Comparison of ENCODE assay signal across 9 cellular contexts in the genomic region with DNA sequence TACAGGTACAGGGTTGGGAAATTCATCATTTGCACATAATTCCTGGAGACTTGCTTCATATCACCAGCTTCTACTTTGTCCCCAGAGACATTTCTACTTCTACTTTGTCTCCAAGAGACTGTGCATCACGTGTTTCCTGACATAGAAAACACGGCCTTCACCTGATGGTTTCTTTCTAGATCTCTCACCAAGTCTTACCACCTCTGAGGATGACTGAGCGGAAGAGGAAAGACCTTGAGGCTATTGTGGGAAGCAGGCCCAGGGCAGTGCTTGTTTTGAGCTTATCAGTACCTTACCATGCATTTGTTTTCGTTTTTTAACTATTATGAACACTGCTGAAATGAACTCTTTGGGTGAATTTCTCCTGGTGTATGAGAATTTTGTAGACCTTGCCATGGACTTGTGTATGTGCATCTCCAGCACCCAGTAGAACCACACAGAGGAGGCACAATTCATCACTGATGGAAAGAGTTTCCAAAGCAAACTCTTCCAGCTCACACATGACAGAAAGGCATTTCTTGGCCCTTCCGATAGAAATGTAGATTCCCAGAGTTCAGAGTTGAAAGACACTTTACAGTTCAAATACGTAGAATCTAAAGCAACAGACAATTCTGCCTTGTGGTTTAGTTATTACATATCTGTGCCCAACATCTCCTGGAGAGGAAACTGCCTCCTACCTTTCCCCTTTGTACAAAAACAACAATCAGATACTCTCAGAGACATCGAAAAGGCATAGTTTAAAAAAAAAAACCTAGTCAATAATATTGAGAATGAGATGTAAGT.
DNase-seq lines count a peak whose midpoint lies in the region; ATAC-seq and TF ChIP-seq lines count a peak whose summit lies in the region.
"Had no signal": no experiment of that assay in that cellular context is flagged by ENCODE, and none has a peak within 500 bp of the region (broad histone marks: within the 10 kb centered on the region; RNA-seq: fewer than 3 reads in every experiment).

No MANE protein-coding gene starts in this region.

- H3K9me3 Mint-ChIP-seq in activated B cell treated with CpG ODN at 0.5 μM for 24 hours: no peaks in the 10 kb centered on the region

- no peaks in the 10 kb centered on the region for H3K9me2 ChIP-seq in PC-3 (replicated peaks; ENCODE audit: low read length)

- POLR2A ChIA-PET in activated B cell treated with CpG ODN at 0.5 μM for 24 hours (lab: Charles Lee) (no interaction called here), PC-3 (lab: Charles Lee; ENCODE audit: unreplicated experiment) (no interaction called here)

- H3K79me2 ChIP-seq in PC-3 (ENCODE audit: low read length): no peaks in the 10 kb centered on the region

- H3K4me1 Mint-ChIP-seq in activated B cell treated with CpG ODN at 0.5 μM for 24 hours: peaks cover 13% of the 10 kb centered on the region

- ATAC-seq in left ventricle myocardium superior (no peak), activated B cell treated with CpG ODN at 0.5 μM for 24 hours (ENCODE audit: low read depth) (peak; percentile 50), PC-3 (no peak), GM19463 (IDR thresholded peaks at IDR 0.05; ENCODE audit: unreplicated experiment) (no peak)
- ATAC-seq: A549 had no signal

- H3K27ac Mint-ChIP-seq in activated B cell treated with CpG ODN at 0.5 μM for 24 hours: peak overlapping the region; percentile 0

- no peaks in the 10 kb centered on the region for H4K20me1 ChIP-seq in PC-3 (ENCODE audit: low read length)

- H2AFZ ChIP-seq in PC-3 (ENCODE audit: low read length): no peak overlapping the region

- H3K4me3 Mint-ChIP-seq in activated B cell treated with CpG ODN at 0.5 μM for 24 hours: no peak overlapping the region

- H3K4me3 ChIP-seq in right atrium auricular region (no peak overlapping the region), PC-3 (ENCODE audit: low read length) (no peak overlapping the region), MG63 (no peak overlapping the region)
- H3K4me3 ChIP-seq: A549 had no signal

- H3K27me3 ChIP-seq in right atrium auricular region: no peaks in the 10 kb centered on the region
- H3K27me3 ChIP-seq in PC-3 (ENCODE audit: low read length): peaks cover 37% of the 10 kb centered on the region
- H3K27me3 ChIP-seq in MG63: no peaks in the 10 kb centered on the region

- no peaks in the 10 kb centered on the region for H3K9me3 ChIP-seq in right atrium auricular region
- H3K9me3 ChIP-seq in PC-3 (ENCODE audit: low read length): no peaks in the 10 kb centered on the region
- no peaks in the 10 kb centered on the region for H3K9me3 ChIP-seq in MG63
- H3K9me3 ChIP-seq: A549 had no signal

- H3K36me3 ChIP-seq in right atrium auricular region (no peaks in the 10 kb centered on the region), PC-3 (ENCODE audit: low read depth, low read length) (no peaks in the 10 kb centered on the region), MG63 (no peaks in the 10 kb centered on the region)

- CTCF ChIA-PET in activated B cell treated with CpG ODN at 0.5 μM for 24 hours (lab: Charles Lee) (no interaction called here), PC-3 (lab: Charles Lee) (no interaction called here)

- TF ChIP-seq CTCF in right atrium auricular region (IDR thresholded peaks at IDR 0.05): no peak
- no peak for TF ChIP-seq CTCF in activated B cell treated with CpG ODN at 0.5 μM for 24 hours (IDR thresholded peaks at IDR 0.05)
- no peak for TF ChIP-seq CTCF in PC-3 (conservative IDR thresholded peaks at IDR 0.05; ENCODE audit: low read depth, low read length)

- H3K9ac ChIP-seq in PC-3 (ENCODE audit: low read length): no peak overlapping the region

- H3F3A ChIP-seq in PC-3 (ENCODE audit: low read length, unreplicated experiment): no peaks in the 10 kb centered on the region

- BruUV-seq in PC-3 (replicated peaks; lab: Mats Ljungman, UMichigan): no TSS peak

- H3K27ac ChIP-seq in right atrium auricular region (no peak overlapping the region), substantia nigra (ENCODE audit: low read depth, low read length, poor library complexity, severe bottlenecking) (no peak overlapping the region), PC-3 (ENCODE audit: low read length) (no peak overlapping the region)
- H3K27ac ChIP-seq: A549 had no signal

- H3K4me1 ChIP-seq in right atrium auricular region (no peaks in the 10 kb centered on the region), PC-3 (ENCODE audit: insufficient read depth, low read length) (no peaks in the 10 kb centered on the region)
- H3K4me1 ChIP-seq: A549 had no signal

- H3K36me3 Mint-ChIP-seq in activated B cell treated with CpG ODN at 0.5 μM for 24 hours (ENCODE audit: low read depth): no peaks in the 10 kb centered on the region

- no peak overlapping the region for H3K4me2 ChIP-seq in PC-3 (ENCODE audit: low read length)
- H3K4me2 ChIP-seq: A549 had no signal

- H3K27me3 Mint-ChIP-seq in activated B cell treated with CpG ODN at 0.5 μM for 24 hours: peaks cover 2% of the 10 kb centered on the region

- DNase-seq in right atrium auricular region (ENCODE audit: low spot score) (peak; percentile 23), left ventricle myocardium superior (no peak), activated B cell treated with CpG ODN at 0.5 μM for 24 hours (no peak), substantia nigra (lab: John Stamatoyannopoulos, UW) (no peak), PC-3 (no peak), MG63 (no peak)
- peak; percentile 41 for DNase-seq in effector CD8-positive, alpha-beta T cell (lab: John Stamatoyannopoulos, UW)

- intact Hi-C loops in left ventricle myocardium superior (cut with micrococcal nuclease) (no loop called here), activated B cell treated with CpG ODN at 0.5 μM for 24 hours (cut with micrococcal nuclease) (no loop called here), PC-3 (cut with micrococcal nuclease) (no loop called here)

Comparison
In these comparisons a context has a peak if more than half of its experiments do, and no peak if none do; other contexts are left out.
1. DNase-seq: peak in right atrium auricular region (single experiment) and effector CD8-positive, alpha-beta T cell (single experiment); none in left ventricle myocardium superior (single experiment), activated B cell treated with CpG ODN at 0.5 μM for 24 hours (single experiment), substantia nigra (0 of 49), PC-3 (single experiment) and MG63 (single experiment).